In genomic region chr5:36724429-36725332, GRCh38 we compare ENCODE assay signal across 8 cellular contexts.
A peak's percentile ranks its signal among the peaks of the same experiment; 100 is the strongest.
DNase-seq lines count a peak whose midpoint lies in the region; ATAC-seq and TF ChIP-seq lines count a peak whose summit lies in the region.

No MANE protein-coding gene starts in this region.

- no peaks in the 10 kb centered on the region for H3K4me1 ChIP-seq in hepatocyte (ENCODE audit: insufficient read depth)

- peak; percentile 86 for ATAC-seq in activated CD8-positive, alpha-beta T cell treated with anti-CD3 and anti-CD28 coated beads, Interleukin-2, amount 10 ng/mL, durations not matched to agents 7 days and 5 days

- no peaks in the 10 kb centered on the region for H3K9me3 ChIP-seq in hepatocyte (ENCODE audit: low read depth)

- peak overlapping the region; percentile 81 for H3K27ac Mint-ChIP-seq in activated CD8-positive, alpha-beta T cell treated with anti-CD3 and anti-CD28 coated beads, Interleukin-2, amount 10 ng/mL, durations not matched to agents 7 days and 5 days

- TF ChIP-seq CTCF in hepatocyte (IDR thresholded peaks at IDR 0.05; ENCODE audit: poor library complexity), result no peak

- H3K4me2 ChIP-seq in hepatocyte, result no peak overlapping the region

- peak overlapping the region; percentile 33 for H3K27ac ChIP-seq in layer of hippocampus (ENCODE audit: low read depth, low read length)
- H3K27ac ChIP-seq in hepatocyte, result no peak overlapping the region

- CTCF ChIA-PET in HEK293T (lab: Yijun Ruan, JAX), result interaction anchor here (0.5 to 2.3 kb wide), 2 partner anchors 15 to 504 kb away, joined by 3 to 6 read pairs; no protein-coding TSS in a partner anchor
- CTCF ChIA-PET in activated CD8-positive, alpha-beta T cell treated with anti-CD3 and anti-CD28 coated beads, Interleukin-2, amount 10 ng/mL, durations not matched to agents 7 days and 5 days (lab: Charles Lee), result interaction anchor here (0.6 to 1.7 kb wide), 8 partner anchors 12 to 281 kb away, joined by 3 to 12 read pairs (median 3); no protein-coding TSS in a partner anchor

- peak overlapping the region; percentile 71 for H3K4me3 Mint-ChIP-seq in activated CD8-positive, alpha-beta T cell treated with anti-CD3 and anti-CD28 coated beads, Interleukin-2, amount 10 ng/mL, durations not matched to agents 7 days and 5 days

- no peaks in the 10 kb centered on the region for H3K27me3 ChIP-seq in layer of hippocampus (ENCODE audit: control insufficient read depth, insufficient read depth, low read length)
- peaks cover 3% of the 10 kb centered on the region for H3K27me3 ChIP-seq in hepatocyte

- no peaks in the 10 kb centered on the region for H3K9me2 ChIP-seq in hepatocyte (replicated peaks; ENCODE audit: insufficient read depth)

- WGBS in hepatocyte (ENCODE audit: low lambda C conversion rate, missing lambda C conversion rate), result 90% methylated on average over 6 of the region's 6 CpGs

- no peaks in the 10 kb centered on the region for H3K36me3 Mint-ChIP-seq in activated CD8-positive, alpha-beta T cell treated with anti-CD3 and anti-CD28 coated beads, Interleukin-2, amount 10 ng/mL, durations not matched to agents 7 days and 5 days (ENCODE audit: low read depth)

- H3K36me3 ChIP-seq in hepatocyte (replicated peaks; ENCODE audit: insufficient read depth, low read depth), result no peaks in the 10 kb centered on the region

- POLR2A ChIA-PET in HEK293T (lab: Yijun Ruan, JAX), result no interaction called here
- POLR2A ChIA-PET in activated CD8-positive, alpha-beta T cell treated with anti-CD3 and anti-CD28 coated beads, Interleukin-2, amount 10 ng/mL, durations not matched to agents 7 days and 5 days (lab: Charles Lee), result interaction anchor here (0.7 to 1.3 kb wide), 2 partner anchors 37 to 151 kb away, joined by 3 read pairs; no protein-coding TSS in a partner anchor

- no peak overlapping the region for H3K4me3 ChIP-seq in hepatocyte

- H4K20me1 ChIP-seq in hepatocyte (ENCODE audit: insufficient read depth, poor library complexity, severe bottlenecking), result no peaks in the 10 kb centered on the region

- no peaks in the 10 kb centered on the region for H3K9me3 Mint-ChIP-seq in activated CD8-positive, alpha-beta T cell treated with anti-CD3 and anti-CD28 coated beads, Interleukin-2, amount 10 ng/mL, durations not matched to agents 7 days and 5 days (ENCODE audit: insufficient read depth)

- no peak overlapping the region for H2AFZ ChIP-seq in hepatocyte

- H3K79me2 ChIP-seq in hepatocyte, result no peaks in the 10 kb centered on the region

- peaks cover 26% of the 10 kb centered on the region for H3K4me1 Mint-ChIP-seq in activated CD8-positive, alpha-beta T cell treated with anti-CD3 and anti-CD28 coated beads, Interleukin-2, amount 10 ng/mL, durations not matched to agents 7 days and 5 days (ENCODE audit: low read depth)

- DNase-seq in NCI-H526 (lab: John Stamatoyannopoulos, UW) (peak; percentile 48 to 57), NCI-H526 treated with DMSO at 0.1 percent for 48 hours (lab: John Stamatoyannopoulos, UW) (no peak), HEK293T (ENCODE audit: extremely low spot score) (peak; percentile 23), Kasumi-1 (lab: John Stamatoyannopoulos, UW) (peak; percentile 96 to 97), DMS114 treated with DMSO at 0.1 percent for 48 hours (lab: John Stamatoyannopoulos, UW; ENCODE audit: unreplicated experiment) (no peak), hepatocyte (ENCODE audit: low spot score) (no peak)
- DNase-seq in activated CD8-positive, alpha-beta T cell treated with anti-CD3 and anti-CD28 coated beads, Interleukin-2, amount 10 ng/mL, durations not matched to agents 7 days and 5 days, result peak; percentile 51

- peaks cover 2% of the 10 kb centered on the region for H3K27me3 Mint-ChIP-seq in activated CD8-positive, alpha-beta T cell treated with anti-CD3 and anti-CD28 coated beads, Interleukin-2, amount 10 ng/mL, durations not matched to agents 7 days and 5 days (ENCODE audit: low read depth)

TF ChIP-seq in HEK293T, 16 proteins besides CTCF, POLR2A, EP300 and RAD21:
- no peak for TF ChIP-seq L3MBTL2 (conservative IDR thresholded peaks at IDR 0.05)
- no peak for TF ChIP-seq ZNF384 (IDR thresholded peaks at IDR 0.05)
- TF ChIP-seq TARDBP (IDR thresholded peaks at IDR 0.05), result no peak
- TF ChIP-seq NFRKB (IDR thresholded peaks at IDR 0.05), result no peak
- TF ChIP-seq, protein P1, sequence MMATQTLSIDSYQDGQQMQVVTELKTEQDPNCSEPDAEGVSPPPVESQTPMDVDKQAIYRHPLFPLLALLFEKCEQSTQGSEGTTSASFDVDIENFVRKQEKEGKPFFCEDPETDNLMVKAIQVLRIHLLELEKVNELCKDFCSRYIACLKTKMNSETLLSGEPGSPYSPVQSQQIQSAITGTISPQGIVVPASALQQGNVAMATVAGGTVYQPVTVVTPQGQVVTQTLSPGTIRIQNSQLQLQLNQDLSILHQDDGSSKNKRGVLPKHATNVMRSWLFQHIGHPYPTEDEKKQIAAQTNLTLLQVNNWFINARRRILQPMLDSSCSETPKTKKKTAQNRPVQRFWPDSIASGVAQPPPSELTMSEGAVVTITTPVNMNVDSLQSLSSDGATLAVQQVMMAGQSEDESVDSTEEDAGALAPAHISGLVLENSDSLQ (IDR thresholded peaks at IDR 0.05), result peak; percentile 92

Comparison
In these comparisons a context has a peak if more than half of its experiments do, and no peak if none do; other contexts are left out.
1. DNase-seq: peak in NCI-H526 (2 of 2), HEK293T (single experiment), Kasumi-1 (2 of 2) and activated CD8-positive, alpha-beta T cell treated with anti-CD3 and anti-CD28 coated beads, Interleukin-2, amount 10 ng/mL, durations not matched to agents 7 days and 5 days (single experiment); none in NCI-H526 treated with DMSO at 0.1 percent for 48 hours (single experiment), DMS114 treated with DMSO at 0.1 percent for 48 hours (single experiment) and hepatocyte (single experiment).